ENCODE assay signal across 19 cellular contexts in the genomic region with DNA sequence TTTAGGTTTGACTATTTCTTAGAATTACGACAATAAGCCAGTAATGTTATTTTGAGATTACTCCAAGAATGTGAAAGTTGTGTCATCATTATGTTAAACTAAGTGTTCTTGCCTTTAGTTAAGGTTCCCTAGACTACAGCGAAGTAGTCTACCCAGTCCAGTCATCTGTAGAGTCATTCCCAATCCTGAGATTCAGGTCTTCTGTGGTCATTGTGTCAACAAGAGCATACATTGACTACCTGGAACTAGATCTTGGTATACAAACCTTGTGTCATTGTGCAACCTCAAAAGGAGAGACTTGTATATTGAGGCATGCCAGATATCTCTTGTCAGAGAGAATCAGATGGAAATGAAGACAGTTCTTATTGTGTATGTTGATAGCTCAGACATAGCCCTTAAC.
DNase-seq lines count a peak whose midpoint lies in the region; ATAC-seq, FAIRE-seq and TF ChIP-seq lines count a peak whose summit lies in the region.
"Had no signal": no experiment of that assay in that cellular context is flagged by ENCODE, and none has a peak within 500 bp of the region (broad histone marks: within the 10 kb centered on the region; RNA-seq: fewer than 3 reads in every experiment).

No MANE protein-coding gene starts in this region.

- no peaks in the 10 kb centered on the region for H3K27me3 ChIP-seq in HepG2 (ENCODE audit: control insufficient read depth in 1 of 2, insufficient read depth in 2 of 2, low read length in 2 of 2)
- H3K27me3 ChIP-seq in right lobe of liver, result no peaks in the 10 kb centered on the region
- H3K27me3 ChIP-seq in RWPE2 (ENCODE audit: insufficient read depth, poor library complexity, severe bottlenecking), result no peaks in the 10 kb centered on the region
- H3K27me3 ChIP-seq: BLaER1 treated with 17β-estradiol and CSF1 and Interleukin-3, amounts not matched to agents 10 nM and 100 nM; SJSA1 had no signal

- CTCF ChIA-PET in HepG2 (lab: Yijun Ruan, JAX; ENCODE audit: low intra/inter-chr PET ratio, low total read pairs) (no interaction called here), GM10248 (lab: Yijun Ruan, JAX) (no interaction called here)

- H3K9me3 ChIP-seq in HepG2 (ENCODE audit: low read length) (no peaks in the 10 kb centered on the region), right lobe of liver (no peaks in the 10 kb centered on the region), RWPE2 (ENCODE audit: severe bottlenecking) (no peaks in the 10 kb centered on the region)
- H3K9me3 ChIP-seq: BLaER1 treated with 17β-estradiol and CSF1 and Interleukin-3, amounts not matched to agents 10 nM and 100 nM; SJSA1 had no signal

- H3K4me2 ChIP-seq in HepG2 (ENCODE audit: low read depth, low read length), result no peak overlapping the region
- H3K4me2 ChIP-seq: BLaER1 treated with 17β-estradiol and CSF1 and Interleukin-3, amounts not matched to agents 10 nM and 100 nM had no signal

- ATAC-seq in HepG2, result no peak
- ATAC-seq in right lobe of liver, result no peak
- ATAC-seq in RWPE2 (ENCODE audit: low read depth), result peak; percentile 25; the same call in 1 of the 3 replicates
- peak; percentile 37 for ATAC-seq in stimulated activated effector memory CD8-positive, alpha-beta T cell treated with anti-CD3 and anti-CD28 coated beads, Interleukin-12 subunit alpha, Interleukin-12 subunit beta, amount 100 ng/mL, for 72 hours

- peaks cover 15% of the 10 kb centered on the region for H3K4me1 Mint-ChIP-seq in stimulated activated effector memory CD8-positive, alpha-beta T cell treated with anti-CD3 and anti-CD28 coated beads, Interleukin-12 subunit alpha, Interleukin-12 subunit beta, amount 100 ng/mL, for 72 hours

- H2AFZ ChIP-seq in HepG2 (ENCODE audit: low read length), result no peak overlapping the region

- peaks cover 34% of the 10 kb centered on the region for H3K36me3 Mint-ChIP-seq in stimulated activated effector memory CD8-positive, alpha-beta T cell treated with anti-CD3 and anti-CD28 coated beads, Interleukin-12 subunit alpha, Interleukin-12 subunit beta, amount 100 ng/mL, for 72 hours

- H3K27ac ChIP-seq in HepG2 (ENCODE audit: extremely low read length, insufficient read depth, low read length), result no peak overlapping the region
- H3K27ac ChIP-seq in right lobe of liver, result no peak overlapping the region
- H3K27ac ChIP-seq in RWPE2 (ENCODE audit: poor library complexity, severe bottlenecking), result no peak overlapping the region
- H3K27ac ChIP-seq: BLaER1 treated with 17β-estradiol and CSF1 and Interleukin-3, amounts not matched to agents 10 nM and 100 nM; SJSA1 had no signal

- H3K27ac Mint-ChIP-seq in stimulated activated effector memory CD8-positive, alpha-beta T cell treated with anti-CD3 and anti-CD28 coated beads, Interleukin-12 subunit alpha, Interleukin-12 subunit beta, amount 100 ng/mL, for 72 hours, result no peak overlapping the region
- H3K27ac Mint-ChIP-seq: HFFc6 had no signal

- TF ChIP-seq EP300 in HepG2 (IDR thresholded peaks at IDR 0.05; ENCODE audit: low read depth in 2 of 2, low read length in 2 of 2) (no peak), HepG2 (CRISPR knock-in tag; IDR thresholded peaks at IDR 0.05; ENCODE audit: borderline replicate concordance) (no peak)

- no peak for TF ChIP-seq POLR2A in HepG2 (IDR thresholded peaks at IDR 0.05; ENCODE audit: insufficient read depth in 1 of 2, low read depth in 2 of 2, low read length in 2 of 2)
- no peak for TF ChIP-seq POLR2A in right lobe of liver (IDR thresholded peaks at IDR 0.05)

- H3K4me3 ChIP-seq in HepG2 (replicated peaks in 1 of 3; ENCODE audit: insufficient read depth in 1 of 3, low read depth in 2 of 3, low read length in 3 of 3), result no peak overlapping the region
- H3K4me3 ChIP-seq in right lobe of liver, result no peak overlapping the region
- no peak overlapping the region for H3K4me3 ChIP-seq in RWPE2 (ENCODE audit: severe bottlenecking)
- H3K4me3 ChIP-seq in epithelial cell of esophagus (ENCODE audit: low read length), result no peak overlapping the region
- H3K4me3 ChIP-seq: BLaER1 treated with 17β-estradiol and CSF1 and Interleukin-3, amounts not matched to agents 10 nM and 100 nM; SJSA1 had no signal

- no peaks in the 10 kb centered on the region for H4K20me1 ChIP-seq in HepG2 (ENCODE audit: insufficient read depth, low read length)
- H4K20me1 ChIP-seq: BLaER1 treated with 17β-estradiol and CSF1 and Interleukin-3, amounts not matched to agents 10 nM and 100 nM had no signal

- intact Hi-C loops in HepG2 (cut with micrococcal nuclease; ENCODE audit: unreplicated experiment) (no loop called here), right lobe of liver (cut with DNase I) (no loop called here)

- H3K36me3 ChIP-seq in HepG2 (replicated peaks in 1 of 2; ENCODE audit: control insufficient read depth in 1 of 2, insufficient read depth in 2 of 2, low read length in 2 of 2) (peaks cover 5 to 27% of the 10 kb centered on the region in 2 experiments; a peak in 3 of 5 replicates), right lobe of liver (peaks cover 0 to 30% (median 0%) of the 10 kb centered on the region in 4 donors), RWPE2 (ENCODE audit: low read depth) (peaks cover 29% of the 10 kb centered on the region)
- H3K36me3 ChIP-seq: SJSA1 had no signal

- no peaks in the 10 kb centered on the region for H3K9me3 Mint-ChIP-seq in stimulated activated effector memory CD8-positive, alpha-beta T cell treated with anti-CD3 and anti-CD28 coated beads, Interleukin-12 subunit alpha, Interleukin-12 subunit beta, amount 100 ng/mL, for 72 hours
- H3K9me3 Mint-ChIP-seq: HFFc6 had no signal

- FAIRE-seq in HepG2 (lab: Jason Lieb, UNC), result no peak
- FAIRE-seq: D721Med had no signal

- H3K4me3 Mint-ChIP-seq in stimulated activated effector memory CD8-positive, alpha-beta T cell treated with anti-CD3 and anti-CD28 coated beads, Interleukin-12 subunit alpha, Interleukin-12 subunit beta, amount 100 ng/mL, for 72 hours, result no peak overlapping the region
- H3K4me3 Mint-ChIP-seq: HFFc6 had no signal

- 95% methylated on average over 2 of the region's 2 CpGs for WGBS in HepG2 (ENCODE audit: low lambda C conversion rate)
- WGBS in right lobe of liver (ENCODE audit: insufficient coverage, low coverage, low lambda C conversion rate, missing lambda C conversion rate), result 92% methylated on average over 2 of the region's 2 CpGs

- POLR2A ChIA-PET in HepG2 (lab: Yijun Ruan, JAX), result no interaction called here
- POLR2A ChIA-PET in GM10248 (lab: Yijun Ruan, JAX), result no interaction called here

- no peak for TF ChIP-seq CTCF in HepG2 (CRISPR knock-in tag; IDR thresholded peaks at IDR 0.05)
- no peak for TF ChIP-seq CTCF in right lobe of liver (IDR thresholded peaks at IDR 0.05)
- TF ChIP-seq CTCF in RWPE2 (IDR thresholded peaks at IDR 0.05; ENCODE audit: poor library complexity, severe bottlenecking), result no peak
- TF ChIP-seq CTCF in epithelial cell of esophagus (IDR thresholded peaks at IDR 0.05; ENCODE audit: insufficient read depth, low read depth, low read length, missing control alignments), result no peak
- TF ChIP-seq CTCF in GM10248 (IDR thresholded peaks at IDR 0.05; ENCODE audit: control extremely low read depth, extremely low read depth, low read depth, missing control alignments), result no peak

- DNase-seq in HepG2 (ENCODE audit: low spot score) (no peak), right lobe of liver (no peak), RWPE2 (ENCODE audit: low spot score) (no peak), epithelial cell of esophagus (ENCODE audit: low read depth) (peak; percentile 94), activated gamma-delta T cell treated with Interleukin-2 at 50 U/mL for 16 hours (no peak), GM10248 (ENCODE audit: extremely low spot score) (no peak)
- DNase-seq in stimulated activated effector memory CD8-positive, alpha-beta T cell treated with anti-CD3 and anti-CD28 coated beads, Interleukin-12 subunit alpha, Interleukin-12 subunit beta, amount 100 ng/mL, for 72 hours (ENCODE audit: low spot score in 2 of 2), result no peak
- DNase-seq: DMS79 treated with DMSO at 0.1 percent for 48 hours, H7, HFFc6, KG1, NCI-H1048, NCI-H1436, NCI-H2029 treated with DMSO at 0.1 percent for 48 hours, NCI-H2171, NCI-H526 had no signal

- BruUV-seq in HepG2 (replicated peaks; lab: Mats Ljungman, UMichigan), result no TSS peak

- no peaks in the 10 kb centered on the region for H3K79me2 ChIP-seq in HepG2 (ENCODE audit: insufficient read depth, low read length)

- no peak overlapping the region for H3K9ac ChIP-seq in HepG2 (ENCODE audit: insufficient read depth, low read depth, low read length)
- H3K9ac ChIP-seq: BLaER1 treated with 17β-estradiol and CSF1 and Interleukin-3, amounts not matched to agents 10 nM and 100 nM had no signal

- in situ Hi-C loops in HepG2 (cut with HindIII; ENCODE audit: extremely low pct_ligation_motif_present, low pct_unique_long_range_greater_than_20kb), result no loop called here

- no peak for TF ChIP-seq RAD21 in HepG2 (CRISPR knock-in tag; IDR thresholded peaks at IDR 0.05)

- H3K4me1 ChIP-seq in HepG2 (ENCODE audit: insufficient read depth, low read length) (no peaks in the 10 kb centered on the region), right lobe of liver (peaks cover 0 to 2% (median 0%) of the 10 kb centered on the region in 4 donors), RWPE2 (ENCODE audit: insufficient read depth, poor library complexity, severe bottlenecking) (peaks cover 17% of the 10 kb centered on the region)
- H3K4me1 ChIP-seq: BLaER1 treated with 17β-estradiol and CSF1 and Interleukin-3, amounts not matched to agents 10 nM and 100 nM; SJSA1 had no signal

TF ChIP-seq in HepG2, 621 proteins besides CTCF, POLR2A, EP300 and RAD21:
- TF ChIP-seq CEBPB (IDR thresholded peaks at IDR 0.05; ENCODE audit: borderline replicate concordance, low read depth, low read length) (0 out of 2 replicates have a peak, but pooled peaks have one; percentile 42), ZNF101 (CRISPR knock-in tag; IDR thresholded peaks at IDR 0.05; ENCODE audit: borderline replicate concordance, low read depth) (no peak)

Comparison
In these comparisons a context has a peak if more than half of its experiments do, and no peak if none do; other contexts are left out.
1. ATAC-seq: peak in RWPE2 (single experiment) and stimulated activated effector memory CD8-positive, alpha-beta T cell treated with anti-CD3 and anti-CD28 coated beads, Interleukin-12 subunit alpha, Interleukin-12 subunit beta, amount 100 ng/mL, for 72 hours (single experiment); none in HepG2 (single experiment) and right lobe of liver (0 of 4).